Comparison of ENCODE assay signal across 20 cellular contexts in the genomic region with DNA sequence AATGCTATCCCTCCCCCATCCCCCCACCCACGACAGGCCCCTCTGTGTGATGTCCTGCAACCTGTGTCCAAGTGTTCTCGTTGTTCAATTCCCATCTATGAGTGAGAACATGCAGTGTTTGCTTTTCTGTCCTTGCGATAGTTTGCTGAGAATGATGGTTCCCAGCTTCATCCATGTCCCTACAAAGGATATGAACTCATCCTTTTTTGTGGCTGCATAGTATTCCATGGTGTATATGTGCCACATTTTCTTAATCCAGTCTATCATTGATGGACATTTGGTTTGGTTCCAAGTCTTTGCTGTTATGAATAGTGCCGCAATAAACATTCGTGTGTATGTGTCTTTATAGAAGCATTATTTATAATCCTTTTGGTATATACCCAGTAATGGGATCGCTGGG. TPM values are rescaled to one million over a fixed set of nuclear protein-coding genes. Genes with fewer than 3 reads are reported as not detected.
"Had no signal": no experiment of that assay in that cellular context is flagged by ENCODE, and none has a peak within 500 bp of the region (broad histone marks: within the 10 kb centered on the region; RNA-seq: fewer than 3 reads in every experiment).

No MANE protein-coding gene starts in this region.

RNA-seq across cellular contexts. Expression of gene TAS2R7, which starts 59.0 kb away (rescaled TPM):
- total RNA-seq: activated naive CD4-positive, alpha-beta T cell treated with anti-CD3 and anti-CD28 coated beads for 36 hours; activated naive CD4-positive, alpha-beta T cell treated with anti-CD3 and anti-CD28 coated beads, Interleukin-2, amount 50 U/mL, for 72 hours; activated naive CD8-positive, alpha-beta T cell treated with anti-CD3 and anti-CD28 coated beads for 36 hours; activated naive CD8-positive, alpha-beta T cell treated with anti-CD3 and anti-CD28 coated beads, Interleukin-2, amount 10 ng/mL, durations not matched to agents 7 days and 5 days; activated T-cell treated with anti-CD3 and anti-CD28 coated beads, Interleukin-2, amount 50 U/mL, for 4 hours; activated T-cell treated with anti-CD3 and anti-CD28 coated beads, Interleukin-2, amount 50 U/mL, for 72 hours; activated T-helper 1 cell treated with anti-CD3 and anti-CD28 coated beads, Interleukin-12 subunit alpha, Interleukin-12 subunit beta, Interleukin-2, Interleukin-4 antibody, amounts not matched to agents 30 ng/mL and 10 ng/mL and 1 ng/mL, durations not matched to agents 14 hours and 24 hours and 36 hours; activated T-helper 17 cell treated with anti-CD3 and anti-CD28 coated beads, Interleukin-2, amount 50 U/mL, for 72 hours; activated T-helper 2 cell treated with anti-CD3 and anti-CD28 coated beads, Interferon-gamma antibody, Interleukin-2, Interleukin-4, amounts not matched to agents 10 μg/mL and 5 μg/mL and 100 μg/mL, durations not matched to agents 14 hours and 24 hours and 36 hours; adrenal gland; aorta; ascending aorta; astrocyte; body of pancreas; breast epithelium; bronchial epithelial cell; cardiac muscle cell; cardiac septum; chondrocyte had no signal
- polyA plus RNA-seq: adipose tissue, adrenal gland, aorta, cardiac muscle cell had no signal
